In genomic region chr11:7501251-7501650, GRCh38 we compare ENCODE assay signal across 1 cellular context.
TF ChIP-seq lines count a peak whose summit lies in the region.

No MANE protein-coding gene starts in this region.

TF ChIP-seq in H1, 55 proteins besides CTCF, POLR2A, EP300 and RAD21 (continued from another document):
- TF ChIP-seq E2F6 (IDR thresholded peaks at IDR 0.05) (no peak), EZH2 (IDR thresholded peaks at IDR 0.05; ENCODE audit: low read depth, low read length, severe bottlenecking) (no peak), SP1 (IDR thresholded peaks at IDR 0.05; ENCODE audit: low read depth, low read length) (no peak), KDM1A (IDR thresholded peaks at IDR 0.05; ENCODE audit: borderline replicate concordance, low read length) (no peak), SP2 (IDR thresholded peaks at IDR 0.05; ENCODE audit: low read length) (no peak)
